ENCODE assay signal across 1 cellular context in the genomic region with DNA sequence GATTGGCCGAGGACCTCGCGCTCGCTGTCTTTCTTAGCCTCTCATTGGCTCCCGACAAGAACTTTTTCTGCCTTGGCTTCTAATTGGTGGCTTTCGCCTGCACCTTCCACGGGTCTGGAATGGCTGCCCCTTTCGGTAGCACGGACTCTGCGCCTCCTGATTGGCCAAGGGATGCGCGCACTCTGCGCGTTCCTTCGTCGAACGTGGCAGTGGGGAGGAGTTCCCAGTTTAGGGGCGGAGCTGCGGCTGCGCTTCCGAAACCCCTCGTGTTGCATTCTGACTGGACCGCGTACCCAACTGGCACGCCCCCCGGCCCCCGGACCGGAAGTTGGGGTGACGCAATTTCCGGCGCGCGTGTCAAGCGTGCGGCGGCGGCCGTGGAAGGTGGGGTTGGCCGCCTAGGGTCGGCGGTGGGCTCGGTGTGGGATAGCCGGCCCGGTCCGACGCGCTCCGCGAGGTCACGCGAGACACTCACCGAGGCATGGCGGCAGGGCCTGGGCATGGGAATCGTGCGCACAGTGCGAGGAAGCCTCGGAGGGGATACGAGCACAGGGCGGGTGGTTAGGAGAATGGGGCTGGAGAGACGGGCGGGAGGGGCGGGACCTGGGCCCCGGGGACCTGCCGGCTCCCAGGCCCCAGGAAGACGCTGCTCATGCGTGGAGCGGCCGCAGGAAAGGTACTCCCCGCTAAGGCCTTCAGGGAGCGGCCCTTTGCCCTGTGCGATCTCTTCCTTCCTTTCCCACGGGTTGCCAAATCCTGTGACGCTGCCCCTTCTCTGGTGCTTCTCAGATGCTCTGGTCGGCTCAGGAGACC.
TF ChIP-seq lines count a peak whose summit lies in the region.

No MANE protein-coding gene starts in this region.

TF ChIP-seq in HepG2, 621 proteins besides CTCF, POLR2A, EP300 and RAD21 (continued from another document and continues in another):
- peak; percentile 60; the same call in 1 of the 2 replicates for TF ChIP-seq ZNF142 (CRISPR knock-in tag; IDR thresholded peaks at IDR 0.05)
- 0 out of 2 replicates have a peak, but pooled peaks have one; percentile 60 for TF ChIP-seq ZNF337 (CRISPR knock-in tag; IDR thresholded peaks at IDR 0.05; ENCODE audit: borderline replicate concordance, low read depth)
- TF ChIP-seq ZNF782 (CRISPR knock-in tag; IDR thresholded peaks at IDR 0.05; ENCODE audit: borderline replicate concordance): 0 out of 2 replicates have a peak, but pooled peaks have one; percentile 63
- TF ChIP-seq ZBTB1 (CRISPR knock-in tag; IDR thresholded peaks at IDR 0.05; ENCODE audit: borderline replicate concordance): peak; percentile 35; the same call in 1 of the 2 replicates
- TF ChIP-seq ZNF850 (CRISPR knock-in tag; conservative IDR thresholded peaks at IDR 0.05): 0 out of 2 replicates have a peak, but pooled peaks have one; percentile 45
- no peak for TF ChIP-seq CC2D1A (CRISPR knock-in tag; IDR thresholded peaks at IDR 0.05)
- no peak for TF ChIP-seq GLMP (CRISPR knock-in tag; IDR thresholded peaks at IDR 0.05; ENCODE audit: borderline replicate concordance)
- peak; percentile 97 for TF ChIP-seq HMGXB3 (CRISPR knock-in tag; IDR thresholded peaks at IDR 0.05; ENCODE audit: borderline replicate concordance)
- TF ChIP-seq ZNF800 (CRISPR knock-in tag; IDR thresholded peaks at IDR 0.05): no peak
- TF ChIP-seq, protein P1, sequence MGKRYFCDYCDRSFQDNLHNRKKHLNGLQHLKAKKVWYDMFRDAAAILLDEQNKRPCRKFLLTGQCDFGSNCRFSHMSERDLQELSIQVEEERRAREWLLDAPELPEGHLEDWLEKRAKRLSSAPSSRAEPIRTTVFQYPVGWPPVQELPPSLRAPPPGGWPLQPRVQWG (CRISPR knock-in tag; IDR thresholded peaks at IDR 0.05; ENCODE audit: borderline replicate concordance, low read depth): no peak
- TF ChIP-seq NKX3-1 (CRISPR knock-in tag; IDR thresholded peaks at IDR 0.05): no peak
- no peak for TF ChIP-seq SMYD3 (CRISPR knock-in tag; IDR thresholded peaks at IDR 0.05)
- TF ChIP-seq ZKSCAN5 (CRISPR knock-in tag; IDR thresholded peaks at IDR 0.05): no peak
- TF ChIP-seq AKAP8 (CRISPR knock-in tag; IDR thresholded peaks at IDR 0.05): peak; percentile 85
- TF ChIP-seq PPARG (CRISPR knock-in tag; conservative IDR thresholded peaks at IDR 0.05): peak; percentile 49
- peak; percentile 78 for TF ChIP-seq ZNF792 (CRISPR knock-in tag; IDR thresholded peaks at IDR 0.05)
- TF ChIP-seq RERE (CRISPR knock-in tag; IDR thresholded peaks at IDR 0.05; ENCODE audit: low read depth): peak; percentile 24; the same call in 1 of the 2 replicates
- TF ChIP-seq PATZ1 (CRISPR knock-in tag; IDR thresholded peaks at IDR 0.05): peak; percentile 82
- peak; percentile 75 for TF ChIP-seq ZNF547 (CRISPR knock-in tag; IDR thresholded peaks at IDR 0.05)
- peak; percentile 82; the same call in 1 of the 2 replicates for TF ChIP-seq MED13 (CRISPR knock-in tag; IDR thresholded peaks at IDR 0.05)
- TF ChIP-seq GFI1 (CRISPR knock-in tag; IDR thresholded peaks at IDR 0.05; ENCODE audit: borderline replicate concordance): no peak
- peak; percentile 92; the same call in 1 of the 2 replicates for TF ChIP-seq ZNF333 (CRISPR knock-in tag; IDR thresholded peaks at IDR 0.05; ENCODE audit: borderline replicate concordance)
- no peak for TF ChIP-seq MYNN (CRISPR knock-in tag; IDR thresholded peaks at IDR 0.05; ENCODE audit: low read depth)
